ENCODE assay signal across 18 cellular contexts in the genomic region with DNA sequence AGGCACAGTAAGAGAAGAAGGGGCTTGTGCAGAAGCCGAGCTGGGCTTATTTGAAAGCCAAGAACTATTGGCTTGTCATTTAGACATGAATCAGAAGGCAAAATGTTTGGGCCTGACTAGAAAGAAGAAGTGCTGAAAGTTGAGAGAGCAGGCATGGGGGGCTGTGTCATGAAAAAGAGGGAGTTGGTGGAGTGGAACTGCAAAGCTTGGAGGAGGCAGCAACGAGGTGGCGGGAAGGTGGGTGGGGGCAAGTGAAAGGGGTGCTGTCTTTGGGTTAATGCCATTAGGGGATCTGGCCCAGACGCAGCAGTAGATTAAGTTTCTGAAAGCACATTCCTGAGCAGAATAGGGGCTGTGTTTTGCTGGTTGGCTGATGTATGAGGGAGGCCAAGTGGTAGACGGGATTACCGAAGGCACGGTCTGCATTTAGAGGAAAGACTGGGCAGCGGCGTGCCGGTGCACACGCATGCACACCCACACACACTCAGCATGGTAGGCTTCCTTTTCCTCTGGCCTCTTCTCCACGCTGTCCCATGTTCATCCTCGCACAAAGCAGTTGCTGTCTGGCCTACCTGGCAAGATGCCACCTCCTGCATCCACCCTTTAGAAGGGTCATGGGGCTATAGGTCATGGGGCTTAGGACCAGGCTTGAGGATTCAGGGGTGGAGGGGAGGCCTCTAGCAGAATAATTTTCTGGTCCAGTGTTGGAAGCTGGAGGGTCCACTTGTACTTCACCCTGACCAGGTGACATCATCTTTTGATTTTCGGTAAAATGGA. TPM values are rescaled to one million over a fixed set of nuclear protein-coding genes. Genes with fewer than 3 reads are reported as not detected.
DNase-seq lines count a peak whose midpoint lies in the region; ATAC-seq, FAIRE-seq and TF ChIP-seq lines count a peak whose summit lies in the region.
"Had no signal": no experiment of that assay in that cellular context is flagged by ENCODE, and none has a peak within 500 bp of the region (broad histone marks: within the 10 kb centered on the region; RNA-seq: fewer than 3 reads in every experiment).

No MANE protein-coding gene starts in this region.

- H3K36me3 ChIP-seq in IMR-90 (ENCODE audit: control insufficient read depth, insufficient read depth, low read length), result peaks cover 28% of the 10 kb centered on the region
- H3K36me3 ChIP-seq in K562 (ENCODE audit: control insufficient read depth, insufficient read depth, low read length), result no peaks in the 10 kb centered on the region
- H3K36me3 ChIP-seq: gastrocnemius medialis, pancreas had no signal

- no peak overlapping the region for H4K91ac ChIP-seq in IMR-90 (ENCODE audit: insufficient read depth, low read depth, low read length)

- H3K9me1 ChIP-seq in IMR-90 (ENCODE audit: insufficient read depth, low read length) (peaks cover 10% of the 10 kb centered on the region), K562 (ENCODE audit: control insufficient read depth, insufficient read depth, low read length) (no peaks in the 10 kb centered on the region)

- H3K27ac ChIP-seq in IMR-90 (ENCODE audit: insufficient read depth, low read length) (no peak overlapping the region), K562 (ENCODE audit: extremely low read depth, low read depth, low read length) (no peak overlapping the region), layer of hippocampus (ENCODE audit: low read depth, low read length) (peak overlapping the region; percentile 71)
- H3K27ac ChIP-seq: pancreas had no signal

- no peak for TF ChIP-seq RAD21 in IMR-90 (IDR thresholded peaks at IDR 0.05; ENCODE audit: low read length)
- TF ChIP-seq RAD21 in K562 (CRISPR knock-in tag; conservative IDR thresholded peaks at IDR 0.05 in 1 of 2, IDR thresholded peaks at IDR 0.05 in 1 of 2), result no peak

- CTCF ChIA-PET in IMR-90 (lab: Yijun Ruan, JAX) (interaction anchor here (0.6 kb wide), 1 partner anchor 196 kb away, joined by 3 read pairs; no protein-coding TSS in a partner anchor), K562 (lab: Yijun Ruan, JAX; ENCODE audit: low intra/inter-chr PET ratio) (no interaction called here)

- no peak overlapping the region for H2BK20ac ChIP-seq in IMR-90 (ENCODE audit: low read depth, low read length)

- in situ Hi-C loops in IMR-90 (cut with MboI; ENCODE audit: low sequenced_read_pairs) (no loop called here), K562 (cut with MboI) (loop anchor here (25.0 kb wide), 1 partner anchor 617 kb away; a partner anchor contains a TSS)

- H3K14ac ChIP-seq in IMR-90 (replicated peaks; ENCODE audit: low read depth, low read length), result no peak overlapping the region

- peaks cover 4% of the 10 kb centered on the region; the same call in 1 of the 2 replicates for H3K4me1 ChIP-seq in IMR-90 (ENCODE audit: control insufficient read depth, insufficient read depth, low read length)
- H3K4me1 ChIP-seq in K562 (replicated peaks in 1 of 2; ENCODE audit: control insufficient read depth in 2 of 2, insufficient read depth in 2 of 2, low read length in 2 of 2), result no peaks in the 10 kb centered on the region; a peak in 1 of 5 replicates
- H3K4me1 ChIP-seq: pancreas had no signal

- H3K18ac ChIP-seq in IMR-90 (ENCODE audit: low read depth, low read length), result no peak overlapping the region

- POLR2A ChIA-PET in IMR-90 (lab: Charles Lee; ENCODE audit: unreplicated experiment), result no interaction called here
- POLR2A ChIA-PET in K562 (lab: Yijun Ruan, JAX), result no interaction called here

- no peaks in the 10 kb centered on the region for H3K79me2 ChIP-seq in K562 (ENCODE audit: control insufficient read depth, insufficient read depth, low read length)

- TF ChIP-seq EP300 in K562 (IDR thresholded peaks at IDR 0.05; ENCODE audit: low read length), result no peak

- H2AFZ ChIP-seq in IMR-90 (replicated peaks; ENCODE audit: low read length, poor library complexity) (peak overlapping the region; percentile 9), K562 (ENCODE audit: low read depth, low read length) (no peak overlapping the region)

- no peak overlapping the region for H3K4me3 ChIP-seq in IMR-90 (ENCODE audit: insufficient read depth, low read depth, low read length)
- H3K4me3 ChIP-seq in K562, result no peak overlapping the region
- H3K4me3 ChIP-seq: adrenal gland, gastrocnemius medialis, pancreas had no signal

- no peaks in the 10 kb centered on the region for H3K27me3 ChIP-seq in IMR-90 (ENCODE audit: control insufficient read depth, insufficient read depth, low read length)
- H3K27me3 ChIP-seq in K562 (ENCODE audit: control insufficient read depth in 2 of 2, insufficient read depth in 2 of 2, low read length in 2 of 2), result peaks cover 0 to 22% of the 10 kb centered on the region in 2 experiments; a peak in 4 of 5 replicates
- H3K27me3 ChIP-seq in layer of hippocampus (ENCODE audit: control insufficient read depth, insufficient read depth, low read length), result no peaks in the 10 kb centered on the region
- H3K27me3 ChIP-seq: adrenal gland, gastrocnemius medialis, pancreas had no signal

- H3K9ac ChIP-seq in IMR-90 (ENCODE audit: low read depth, low read length) (no peak overlapping the region), K562 (ENCODE audit: insufficient read depth in 1 of 2, low read depth in 2 of 2, low read length in 2 of 2) (no peak overlapping the region)

- H3K4me2 ChIP-seq in IMR-90 (ENCODE audit: low read depth, low read length) (no peak overlapping the region), K562 (ENCODE audit: insufficient read depth, low read length) (no peak overlapping the region)

- TF ChIP-seq CTCF in IMR-90 (conservative IDR thresholded peaks at IDR 0.05; ENCODE audit: low read depth, low read length) (no peak), K562 (IDR thresholded peaks at IDR 0.05 in 2 of 3, conservative IDR thresholded peaks at IDR 0.05 in 1 of 3; ENCODE audit: insufficient read depth in 2 of 3, low read depth in 1 of 3, low read length in 3 of 3) (no peak)

- H4K5ac ChIP-seq in IMR-90 (ENCODE audit: low read depth, low read length), result no peak overlapping the region

- H4K20me1 ChIP-seq in IMR-90 (ENCODE audit: insufficient read depth, low read length) (peaks cover 3% of the 10 kb centered on the region; the same call in 1 of the 2 replicates), K562 (replicated peaks; ENCODE audit: control insufficient read depth, insufficient read depth, low read length) (no peaks in the 10 kb centered on the region)

- dilution Hi-C loops in IMR-90 (cut with HindIII; ENCODE audit: low sequenced_read_pairs, unreplicated experiment), result no loop called here

- no peak overlapping the region; the same call in 1 of the 2 replicates for H3K4ac ChIP-seq in IMR-90 (ENCODE audit: low read depth, low read length)

- H4K8ac ChIP-seq in IMR-90 (ENCODE audit: low read depth in 2 of 2, low read length in 2 of 2), result no peak overlapping the region

- no peak overlapping the region for H2BK120ac ChIP-seq in IMR-90 (ENCODE audit: low read depth, low read length)

- no peak for FAIRE-seq in K562 (lab: Jason Lieb, UNC)
- FAIRE-seq: H54, pancreas had no signal

- TF ChIP-seq POLR2A in IMR-90 (IDR thresholded peaks at IDR 0.05; ENCODE audit: low read depth, low read length) (no peak), K562 (conservative IDR thresholded peaks at IDR 0.05) (no peak)

- no peak for DNase-seq in IMR-90
- no peak for DNase-seq in K562 (ENCODE audit: extremely low read depth in 1 of 4, low spot score in 3 of 4)
- no peak for DNase-seq in sciatic nerve (ENCODE audit: low spot score)
- DNase-seq in stimulated activated naive CD4-positive, alpha-beta T cell (lab: John Stamatoyannopoulos, UW), result no peak
- DNase-seq: activated CD4-positive, CD25-positive, alpha-beta regulatory T cell; activated T-cell treated with anti-CD3 and anti-CD28 coated beads for 4 hours; adrenal gland; AML-193; DND-41; gastrocnemius medialis; left colon; NCI-H1092 treated with DMSO at 0.1 percent for 48 hours; pancreas had no signal

- H3K56ac ChIP-seq in IMR-90 (ENCODE audit: extremely low read depth, insufficient read depth, low read length), result no peak overlapping the region

- BruUV-seq in IMR-90 (replicated peaks; lab: Mats Ljungman, UMichigan) (no TSS peak), K562 (replicated peaks; lab: Mats Ljungman, UMichigan) (no TSS peak)

- no peak overlapping the region for H2BK5ac ChIP-seq in IMR-90 (ENCODE audit: low read depth, low read length, poor library complexity, severe bottlenecking)

- ATAC-seq in IMR-90 (ENCODE audit: low read depth), result no peak
- no peak for ATAC-seq in K562
- ATAC-seq in sciatic nerve, result peak; percentile 38
- ATAC-seq in HG02623 (IDR thresholded peaks at IDR 0.05; ENCODE audit: unreplicated experiment), result no peak
- ATAC-seq in HG02678 (IDR thresholded peaks at IDR 0.05; ENCODE audit: unreplicated experiment), result no peak
- ATAC-seq in HG03095 (IDR thresholded peaks at IDR 0.05; ENCODE audit: unreplicated experiment), result no peak
- ATAC-seq: gastrocnemius medialis, left colon had no signal

- H3K79me1 ChIP-seq in IMR-90 (ENCODE audit: low read depth in 1 of 2, low read length in 2 of 2), result no peaks in the 10 kb centered on the region

- 44% methylated on average over 7 of the region's 14 CpGs; no CpG with 5 or more reads in 1 of the 2 experiments for WGBS in IMR-90 (ENCODE audit: extremely low coverage in 2 of 2, insufficient read length in 1 of 2), 2 experiments
- WGBS in K562 (ENCODE audit: insufficient coverage, low coverage, missing lambda C conversion rate), result 0% methylated on average over 13 of the region's 14 CpGs

- no peak overlapping the region for H2AK5ac ChIP-seq in IMR-90 (ENCODE audit: low read depth, low read length)

- intact Hi-C loops in IMR-90 (cut with micrococcal nuclease) (no loop called here), K562 (cut with micrococcal nuclease) (no loop called here), sciatic nerve (cut with DNase I) (no loop called here)

- H3K9me3 ChIP-seq in IMR-90 (ENCODE audit: control insufficient read depth, insufficient read depth, low read length) (no peaks in the 10 kb centered on the region), K562 (replicated peaks; ENCODE audit: control insufficient read depth, insufficient read depth, low read depth, low read length) (no peaks in the 10 kb centered on the region)
- H3K9me3 ChIP-seq: adrenal gland, gastrocnemius medialis, pancreas had no signal

- H2BK15ac ChIP-seq in IMR-90 (ENCODE audit: low read depth, low read length), result no peak overlapping the region

- H3K23ac ChIP-seq in IMR-90 (ENCODE audit: low read depth, low read length), result no peak overlapping the region

- no peak overlapping the region for H2AK9ac ChIP-seq in IMR-90 (replicated peaks; ENCODE audit: low read depth, low read length, poor library complexity)

RNA-seq across cellular contexts. Expression of a gene that starts 43.0 kb away (rescaled TPM):
- 5.3 and 6.8 TPM in 2 replicates for total RNA-seq in IMR-90 (2012; rRNA removed)
- polyA plus RNA-seq in IMR-90 (2012; rRNA removed), result 13.6 and 15.2 TPM in 2 replicates
- 7.2 and 13.2 TPM in 2 replicates for polyA plus RNA-seq in IMR-90 (2012; cell fraction: cytosol; rRNA removed)
- 15.6 and 22.1 TPM in 2 replicates for polyA plus RNA-seq in IMR-90 (2012; cell fraction: nucleus; rRNA removed; ENCODE audit: low replicate concordance)
- not detected in 2 replicates for total RNA-seq in K562 (2011; cell fraction: chromatin; rRNA removed; ENCODE audit: low replicate concordance)
- not detected in 2 replicates for total RNA-seq in K562 (2011; cell fraction: nucleolus; rRNA removed)
- total RNA-seq in K562 (2011; cell fraction: nucleoplasm; rRNA removed), result not detected in 2 replicates
- total RNA-seq in K562 (2014; rRNA removed), result not detected in 2 replicates
- total RNA-seq in K562 (2014; rRNA removed; fragmentation: Illumina TruSeq; extraction: Trizol), result not detected in 2 replicates
- total RNA-seq in K562 (2015; rRNA removed; fragmentation: Illumina TruSeq; extraction: Trizol), result not detected in 2 replicates
- not detected in 2 replicates for total RNA-seq in K562 (2021)
- polyA plus RNA-seq in K562 (2011; rRNA removed), result not detected in 2 replicates
- polyA plus RNA-seq in K562 (2011; cell fraction: cytosol; rRNA removed), result not detected in 2 replicates
- not detected in 2 replicates for polyA plus RNA-seq in K562 (2011; cell fraction: nucleus; rRNA removed)
- not detected in 2 replicates for polyA plus RNA-seq in K562 (2012)
- polyA plus RNA-seq in K562 (2014; fragmentation: Illumina TruSeq; extraction: Trizol), result not detected in 2 replicates
- not detected for polyA plus RNA-seq in K562 (2014; fragmentation: Nextera tagmentation; extraction: Ambion mirVana)
- polyA plus RNA-seq in K562 (2014; rRNA removed), result not detected in 2 replicates
- 0.12 TPM in 1 of 2 replicates, not detected in the other for polyA minus RNA-seq in K562 (2011; rRNA and poly(A)+ RNA removed)
- polyA minus RNA-seq in K562 (2011; cell fraction: cytosol; rRNA and poly(A)+ RNA removed), result not detected in 2 replicates
- not detected in 2 replicates for polyA minus RNA-seq in K562 (2011; cell fraction: nucleus; rRNA and poly(A)+ RNA removed)
- total RNA-seq in sciatic nerve, result 114 TPM

Comparison
In these comparisons a context has a peak if more than half of its experiments do, and no peak if none do; other contexts are left out.
1. RNA of a gene that starts 43.0 kb away (total RNA-seq): 114 TPM in sciatic nerve (single experiment); 5.3 to 6.8 TPM in IMR-90 and not detected in K562; every median in the first group is over 10 times any median in the second.